In genomic region chr15:64067564-64068030, GRCh38 we compare ENCODE assay signal across 8 cellular contexts.
DNase-seq lines count a peak whose midpoint lies in the region; ATAC-seq lines count a peak whose summit lies in the region.

No MANE protein-coding gene starts in this region.

- DNase-seq in Ammon's horn (ENCODE audit: low spot score) (peak; percentile 73), NCI-H345 (lab: John Stamatoyannopoulos, UW) (peak; percentile 57), cerebellar cortex (ENCODE audit: low spot score) (peak; percentile 82), left kidney (ENCODE audit: low read depth, low spot score) (peak; percentile 85)
- DNase-seq in activated CD4-positive, alpha-beta T cell treated with anti-CD3 and anti-CD28 coated beads for 1 hour, result peak; percentile 47
- peak; percentile 54 to 55 for DNase-seq in stimulated activated CD4-positive, alpha-beta T cell treated with anti-CD3 and anti-CD28 coated beads, Interleukin-4, amount 100 ng/mL, for 4 hours

- ATAC-seq in GM21526 (IDR thresholded peaks at IDR 0.05; ENCODE audit: low FRiP score, unreplicated experiment) (peak; percentile 64), HG03354 (IDR thresholded peaks at IDR 0.05; ENCODE audit: poor library complexity, severe bottlenecking, unreplicated experiment) (no peak)
